Comparison of ENCODE assay signal across 12 cellular contexts in genomic region chr6:4774296-4774695, GRCh38. TPM values are rescaled to one million over a fixed set of nuclear protein-coding genes. Genes with fewer than 3 reads are reported as not detected.
DNase-seq lines count a peak whose midpoint lies in the region; ATAC-seq, FAIRE-seq and TF ChIP-seq lines count a peak whose summit lies in the region.
"Had no signal": no experiment of that assay in that cellular context is flagged by ENCODE, and none has a peak within 500 bp of the region (broad histone marks: within the 10 kb centered on the region; RNA-seq: fewer than 3 reads in every experiment).

No MANE protein-coding gene starts in this region.

- DNase-seq in CD14-positive monocyte (ENCODE audit: low spot score) (no peak), HCT116 (ENCODE audit: low read depth, low spot score) (no peak), chondrocyte (ENCODE audit: low spot score) (no peak), naive B cell (no peak), D721Med (ENCODE audit: insufficient read length, low spot score) (no peak), SK-N-DZ (ENCODE audit: low spot score) (no peak), dermis blood vessel endothelial cell (no peak)
- DNase-seq in activated CD4-positive, CD25-positive, alpha-beta regulatory T cell treated with anti-CD3 and anti-CD28 coated beads, Interleukin-2, amount 50 U/mL, for 72 hours: no peak
- DNase-seq: NCI-H187 treated with DMSO at 0.1 percent for 48 hours, PC-9 had no signal

- peaks cover under 1% of the 10 kb centered on the region; the same call in 1 of the 2 replicates for H4K20me1 ChIP-seq in HCT116 (ENCODE audit: insufficient read depth)

- FAIRE-seq in D721Med (lab: Jason Lieb, UNC): no peak
- FAIRE-seq: urothelium cell line had no signal

- no peaks in the 10 kb centered on the region for H3K9me2 ChIP-seq in HCT116 (ENCODE audit: insufficient read depth)

- POLR2A ChIA-PET in HCT116 (lab: Charles Lee): no interaction called here

- RAD21 ChIA-PET in HCT116 (lab: Charles Lee; ENCODE audit: low non-redundant PET in 1 of 2, low total read pairs in 2 of 2, uncharacterized antibody in 2 of 2, unreplicated experiment in 2 of 2): no interaction called here

- TF ChIP-seq CTCF in CD14-positive monocyte (IDR thresholded peaks at IDR 0.05): no peak
- no peak for TF ChIP-seq CTCF in HCT116 (IDR thresholded peaks at IDR 0.05 in 2 of 3, conservative IDR thresholded peaks at IDR 0.05 in 1 of 3; ENCODE audit: borderline replicate concordance in 1 of 3, insufficient read depth in 1 of 3, low read depth in 2 of 3, low read length in 2 of 3)
- TF ChIP-seq CTCF in chondrocyte (IDR thresholded peaks at IDR 0.05): no peak
- no peak for TF ChIP-seq CTCF in D721Med (IDR thresholded peaks at IDR 0.05; ENCODE audit: insufficient read depth, missing control alignments)

- no peaks in the 10 kb centered on the region for H3K27me3 ChIP-seq in HCT116 (ENCODE audit: insufficient read depth, low read length)
- H3K27me3 ChIP-seq: adrenal gland had no signal

- no peak for TF ChIP-seq POLR2A in HCT116 (IDR thresholded peaks at IDR 0.05; ENCODE audit: borderline replicate concordance, extremely low read depth, insufficient read depth, insufficient read length)

- H3K9me3 Mint-ChIP-seq in CD14-positive monocyte (peaks cover 5 to 19% (median 8%) of the 10 kb centered on the region in 7 donors), chondrocyte (ENCODE audit: low read depth) (peaks cover 12% of the 10 kb centered on the region), naive B cell (peaks cover 0 to 5% (median 0%) of the 10 kb centered on the region in 7 donors)

- H3K27me3 Mint-ChIP-seq in CD14-positive monocyte (ENCODE audit: low read depth in 3 of 3): peaks cover 17 to 27% (median 19%) of the 10 kb centered on the region in 3 donors
- no peaks in the 10 kb centered on the region for H3K27me3 Mint-ChIP-seq in chondrocyte (ENCODE audit: low read depth)
- no peaks in the 10 kb centered on the region for H3K27me3 Mint-ChIP-seq in naive B cell

- H3K36me3 Mint-ChIP-seq in CD14-positive monocyte (peaks cover 1 to 3% of the 10 kb centered on the region in 2 donors), chondrocyte (ENCODE audit: low read depth) (peaks cover 3% of the 10 kb centered on the region), naive B cell (no peaks in the 10 kb centered on the region)

- no peak overlapping the region for H3K4me2 ChIP-seq in HCT116 (ENCODE audit: low read length)
- H3K4me2 ChIP-seq: PC-9 had no signal

- intact Hi-C loops in CD14-positive monocyte (cut with micrococcal nuclease): loop anchor here (5.0 to 10.0 kb wide), 5 partner anchors 89 to 1231 kb away; partner anchors contain the start of genes ECI2 (in 2 of the 2) and NRN1 (in 1 of the 2)
- intact Hi-C loops in HCT116 (cut with micrococcal nuclease): no loop called here

- H3K4me3 ChIP-seq in HCT116 (replicated peaks in 1 of 2; ENCODE audit: low read depth in 1 of 2, low read length in 2 of 2): no peak overlapping the region
- H3K4me3 ChIP-seq: PC-9 had no signal

- H3K27ac ChIP-seq in HCT116 (ENCODE audit: low read depth, low read length): no peak overlapping the region
- H3K27ac ChIP-seq: PC-9 had no signal

- peak overlapping the region; percentile 92 for H3K4me3 Mint-ChIP-seq in CD14-positive monocyte
- H3K4me3 Mint-ChIP-seq in chondrocyte (ENCODE audit: unreplicated experiment): peak overlapping the region; percentile 73
- peak overlapping the region; percentile 86 to 95 (median 94) for H3K4me3 Mint-ChIP-seq in naive B cell

- CTCF ChIA-PET in HCT116 (lab: Charles Lee): no interaction called here

- H3K4me1 ChIP-seq in HCT116 (ENCODE audit: control insufficient read depth in 1 of 2, insufficient read depth in 2 of 2, low read length in 2 of 2): peaks cover 3 to 25% of the 10 kb centered on the region in 2 experiments; a peak in 3 of 4 replicates

- no peak overlapping the region for H3K9ac ChIP-seq in HCT116 (ENCODE audit: low read length)

- no peak for TF ChIP-seq RAD21 in HCT116 (IDR thresholded peaks at IDR 0.05; ENCODE audit: low read depth)

- H2AFZ ChIP-seq in HCT116 (ENCODE audit: low read depth, low read length, poor library complexity, severe bottlenecking): no peak overlapping the region
- H2AFZ ChIP-seq: PC-9 had no signal

- peaks cover 28% of the 10 kb centered on the region for H3K4me1 Mint-ChIP-seq in CD14-positive monocyte
- peaks cover 27% of the 10 kb centered on the region for H3K4me1 Mint-ChIP-seq in chondrocyte (ENCODE audit: low read depth)
- H3K4me1 Mint-ChIP-seq in naive B cell: peaks cover 28 to 32% (median 30%) of the 10 kb centered on the region in 3 donors

- no peaks in the 10 kb centered on the region for H3K36me3 ChIP-seq in HCT116 (ENCODE audit: control insufficient read depth in 1 of 2, insufficient read depth in 2 of 2, low read length in 2 of 2)
- H3K36me3 ChIP-seq: adrenal gland had no signal

- H3K79me2 ChIP-seq in HCT116 (ENCODE audit: insufficient read depth, low read length): peaks cover 25% of the 10 kb centered on the region

- TSS peak; percentile 45 for BruUV-seq in HCT116 (replicated peaks; lab: Mats Ljungman, UMichigan)

- no peaks in the 10 kb centered on the region for H3K9me3 ChIP-seq in HCT116 (ENCODE audit: control insufficient read depth in 1 of 2, insufficient read depth in 1 of 2, low read depth in 1 of 2, low read length in 2 of 2)
- H3K9me3 ChIP-seq: adrenal gland had no signal

- ATAC-seq in HCT116 (no peak), naive B cell (ENCODE audit: low read depth in 2 of 2) (no peak)

- H3K27ac Mint-ChIP-seq in CD14-positive monocyte: no peak overlapping the region
- no peak overlapping the region for H3K27ac Mint-ChIP-seq in chondrocyte (ENCODE audit: unreplicated experiment)
- peak overlapping the region; percentile 0 to 91 (median 75) for H3K27ac Mint-ChIP-seq in naive B cell

TF ChIP-seq in HCT116, 20 proteins besides CTCF, POLR2A, EP300 and RAD21:
- TF ChIP-seq JUND (IDR thresholded peaks at IDR 0.05) (no peak), SP1 (IDR thresholded peaks at IDR 0.05; ENCODE audit: low read depth) (no peak)
TF ChIP-seq in HCT116: peak in this region for 0.

RNA-seq across cellular contexts. Expression of gene CDYL, which starts 1.9 kb away (rescaled TPM):
- polyA plus RNA-seq in CD14-positive monocyte (1 to 10 TPM; 2.9 to 4.2 TPM), naive B cell (ENCODE audit: low read depth in 6 of 6) (1 to 10 TPM; 5.5 to 9.8 (median 7.8) TPM)
- total RNA-seq in HCT116 (2021; ENCODE audit: unreplicated experiment) (42.6 TPM), chondrocyte (40.7 to 63.7 TPM (median 60.9 TPM) in 3 replicates), dermis blood vessel endothelial cell (29.3 and 31.8 TPM in 2 replicates)
- polyA plus RNA-seq in HCT116 (2012): 23.5 and 25.3 TPM in 2 replicates
- 12.8 and 18.9 TPM in 2 replicates for polyA plus RNA-seq in SK-N-DZ (2014; cell fraction: cytosol; rRNA removed)
- polyA plus RNA-seq in SK-N-DZ (2014; cell fraction: nucleus; rRNA removed): 17.0 and 19.4 TPM in 2 replicates

Comparison
In these comparisons a context has a peak if more than half of its experiments do, and no peak if none do; other contexts are left out.
1. H3K27ac Mint-ChIP-seq: peak in naive B cell (6 of 6); none in CD14-positive monocyte (0 of 7) and chondrocyte (single experiment).
2. Peak in every context shown above with its lines, with median percentiles within 50 percentile points of each other: H3K4me3 Mint-ChIP-seq.